ENCODE assay signal across 1 cellular context in the genomic region with DNA sequence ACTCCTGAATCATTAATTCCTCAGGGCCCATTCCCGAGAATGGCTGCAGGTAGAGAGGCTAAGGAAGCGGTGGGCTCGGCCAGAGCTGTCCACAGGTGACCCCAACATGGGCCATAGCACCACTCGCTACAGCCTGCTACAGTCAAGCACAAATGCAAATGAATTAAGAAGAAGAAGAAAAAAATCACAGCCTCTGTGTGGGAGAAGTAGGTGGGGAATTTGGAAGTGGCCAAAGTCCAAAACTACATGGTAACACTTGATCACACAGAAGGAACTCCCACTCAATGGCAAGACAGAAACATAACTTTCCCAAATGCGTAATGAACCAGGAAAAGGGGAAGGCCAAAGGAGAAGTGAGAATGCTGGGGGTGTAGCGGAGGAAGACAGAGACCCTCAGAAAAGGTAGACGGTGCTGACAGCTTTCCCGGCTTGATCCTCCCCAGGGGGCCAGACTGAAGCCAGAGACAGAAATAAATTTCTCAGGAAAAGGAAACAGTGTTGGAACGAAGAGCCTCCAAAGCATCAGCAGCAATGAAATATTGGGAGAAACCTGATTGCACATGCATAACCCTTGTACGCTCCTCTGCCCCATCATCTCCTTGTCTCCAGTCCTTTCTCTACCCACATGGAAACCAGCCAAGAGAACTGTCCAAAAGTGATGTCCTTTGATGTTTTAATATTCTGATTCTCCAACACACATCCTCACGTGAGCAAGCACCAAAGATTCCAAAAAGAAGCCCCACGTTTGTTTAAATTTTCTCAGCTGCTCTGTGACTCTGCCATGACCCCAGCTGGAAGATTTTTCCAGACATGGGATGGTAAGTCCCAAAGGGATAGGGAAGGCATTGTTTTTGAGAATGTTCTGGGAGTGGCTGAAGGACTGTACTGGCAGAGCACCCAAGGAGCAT.
A peak's percentile ranks its signal among the peaks of the same experiment; 100 is the strongest.
TF ChIP-seq lines count a peak whose summit lies in the region.

No MANE protein-coding gene starts in this region.

TF ChIP-seq in GM12878, 131 proteins besides CTCF, POLR2A, EP300 and RAD21 (continued from another document):
- TF ChIP-seq, protein P1, sequence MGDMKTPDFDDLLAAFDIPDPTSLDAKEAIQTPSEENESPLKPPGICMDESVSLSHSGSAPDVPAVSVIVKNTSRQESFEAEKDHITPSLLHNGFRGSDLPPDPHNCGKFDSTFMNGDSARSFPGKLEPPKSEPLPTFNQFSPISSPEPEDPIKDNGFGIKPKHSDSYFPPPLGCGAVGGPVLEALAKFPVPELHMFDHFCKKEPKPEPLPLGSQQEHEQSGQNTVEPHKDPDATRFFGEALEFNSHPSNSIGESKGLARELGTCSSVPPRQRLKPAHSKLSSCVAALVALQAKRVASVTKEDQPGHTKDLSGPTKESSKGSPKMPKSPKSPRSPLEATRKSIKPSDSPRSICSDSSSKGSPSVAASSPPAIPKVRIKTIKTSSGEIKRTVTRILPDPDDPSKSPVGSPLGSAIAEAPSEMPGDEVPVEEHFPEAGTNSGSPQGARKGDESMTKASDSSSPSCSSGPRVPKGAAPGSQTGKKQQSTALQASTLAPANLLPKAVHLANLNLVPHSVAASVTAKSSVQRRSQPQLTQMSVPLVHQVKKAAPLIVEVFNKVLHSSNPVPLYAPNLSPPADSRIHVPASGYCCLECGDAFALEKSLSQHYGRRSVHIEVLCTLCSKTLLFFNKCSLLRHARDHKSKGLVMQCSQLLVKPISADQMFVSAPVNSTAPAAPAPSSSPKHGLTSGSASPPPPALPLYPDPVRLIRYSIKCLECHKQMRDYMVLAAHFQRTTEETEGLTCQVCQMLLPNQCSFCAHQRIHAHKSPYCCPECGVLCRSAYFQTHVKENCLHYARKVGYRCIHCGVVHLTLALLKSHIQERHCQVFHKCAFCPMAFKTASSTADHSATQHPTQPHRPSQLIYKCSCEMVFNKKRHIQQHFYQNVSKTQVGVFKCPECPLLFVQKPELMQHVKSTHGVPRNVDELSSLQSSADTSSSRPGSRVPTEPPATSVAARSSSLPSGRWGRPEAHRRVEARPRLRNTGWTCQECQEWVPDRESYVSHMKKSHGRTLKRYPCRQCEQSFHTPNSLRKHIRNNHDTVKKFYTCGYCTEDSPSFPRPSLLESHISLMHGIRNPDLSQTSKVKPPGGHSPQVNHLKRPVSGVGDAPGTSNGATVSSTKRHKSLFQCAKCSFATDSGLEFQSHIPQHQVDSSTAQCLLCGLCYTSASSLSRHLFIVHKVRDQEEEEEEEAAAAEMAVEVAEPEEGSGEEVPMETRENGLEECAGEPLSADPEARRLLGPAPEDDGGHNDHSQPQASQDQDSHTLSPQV (IDR thresholded peaks at IDR 0.05): no peak
- no peak for TF ChIP-seq ZNF622 (IDR thresholded peaks at IDR 0.05)
- TF ChIP-seq, protein P2, sequence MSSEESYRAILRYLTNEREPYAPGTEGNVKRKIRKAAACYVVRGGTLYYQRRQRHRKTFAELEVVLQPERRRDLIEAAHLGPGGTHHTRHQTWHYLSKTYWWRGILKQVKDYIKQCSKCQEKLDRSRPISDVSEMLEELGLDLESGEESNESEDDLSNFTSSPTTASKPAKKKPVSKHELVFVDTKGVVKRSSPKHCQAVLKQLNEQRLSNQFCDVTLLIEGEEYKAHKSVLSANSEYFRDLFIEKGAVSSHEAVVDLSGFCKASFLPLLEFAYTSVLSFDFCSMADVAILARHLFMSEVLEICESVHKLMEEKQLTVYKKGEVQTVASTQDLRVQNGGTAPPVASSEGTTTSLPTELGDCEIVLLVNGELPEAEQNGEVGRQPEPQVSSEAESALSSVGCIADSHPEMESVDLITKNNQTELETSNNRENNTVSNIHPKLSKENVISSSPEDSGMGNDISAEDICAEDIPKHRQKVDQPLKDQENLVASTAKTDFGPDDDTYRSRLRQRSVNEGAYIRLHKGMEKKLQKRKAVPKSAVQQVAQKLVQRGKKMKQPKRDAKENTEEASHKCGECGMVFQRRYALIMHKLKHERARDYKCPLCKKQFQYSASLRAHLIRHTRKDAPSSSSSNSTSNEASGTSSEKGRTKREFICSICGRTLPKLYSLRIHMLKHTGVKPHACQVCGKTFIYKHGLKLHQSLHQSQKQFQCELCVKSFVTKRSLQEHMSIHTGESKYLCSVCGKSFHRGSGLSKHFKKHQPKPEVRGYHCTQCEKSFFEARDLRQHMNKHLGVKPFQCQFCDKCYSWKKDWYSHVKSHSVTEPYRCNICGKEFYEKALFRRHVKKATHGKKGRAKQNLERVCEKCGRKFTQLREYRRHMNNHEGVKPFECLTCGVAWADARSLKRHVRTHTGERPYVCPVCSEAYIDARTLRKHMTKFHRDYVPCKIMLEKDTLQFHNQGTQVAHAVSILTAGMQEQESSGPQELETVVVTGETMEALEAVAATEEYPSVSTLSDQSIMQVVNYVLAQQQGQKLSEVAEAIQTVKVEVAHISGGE (CRISPR knock-in tag; IDR thresholded peaks at IDR 0.05): no peak
- TF ChIP-seq ZNF207 (IDR thresholded peaks at IDR 0.05; ENCODE audit: borderline replicate concordance): no peak
- TF ChIP-seq, protein P3, sequence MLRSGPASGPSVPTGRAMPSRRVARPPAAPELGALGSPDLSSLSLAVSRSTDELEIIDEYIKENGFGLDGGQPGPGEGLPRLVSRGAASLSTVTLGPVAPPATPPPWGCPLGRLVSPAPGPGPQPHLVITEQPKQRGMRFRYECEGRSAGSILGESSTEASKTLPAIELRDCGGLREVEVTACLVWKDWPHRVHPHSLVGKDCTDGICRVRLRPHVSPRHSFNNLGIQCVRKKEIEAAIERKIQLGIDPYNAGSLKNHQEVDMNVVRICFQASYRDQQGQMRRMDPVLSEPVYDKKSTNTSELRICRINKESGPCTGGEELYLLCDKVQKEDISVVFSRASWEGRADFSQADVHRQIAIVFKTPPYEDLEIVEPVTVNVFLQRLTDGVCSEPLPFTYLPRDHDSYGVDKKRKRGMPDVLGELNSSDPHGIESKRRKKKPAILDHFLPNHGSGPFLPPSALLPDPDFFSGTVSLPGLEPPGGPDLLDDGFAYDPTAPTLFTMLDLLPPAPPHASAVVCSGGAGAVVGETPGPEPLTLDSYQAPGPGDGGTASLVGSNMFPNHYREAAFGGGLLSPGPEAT (IDR thresholded peaks at IDR 0.05; ENCODE audit: low read depth): peak; percentile 99
- 0 out of 2 replicates have a peak, but pooled peaks have one; percentile 10 for TF ChIP-seq GABPA (IDR thresholded peaks at IDR 0.05; ENCODE audit: low read depth)
- no peak for TF ChIP-seq POLR2AphosphoS2 (IDR thresholded peaks at IDR 0.05; ENCODE audit: low read depth, low read length)
- no peak for TF ChIP-seq ZSCAN29 (IDR thresholded peaks at IDR 0.05)
- TF ChIP-seq SMAD5 (IDR thresholded peaks at IDR 0.05; ENCODE audit: low read depth): no peak; the same call in 1 of the 2 replicates
- TF ChIP-seq, protein P4, sequence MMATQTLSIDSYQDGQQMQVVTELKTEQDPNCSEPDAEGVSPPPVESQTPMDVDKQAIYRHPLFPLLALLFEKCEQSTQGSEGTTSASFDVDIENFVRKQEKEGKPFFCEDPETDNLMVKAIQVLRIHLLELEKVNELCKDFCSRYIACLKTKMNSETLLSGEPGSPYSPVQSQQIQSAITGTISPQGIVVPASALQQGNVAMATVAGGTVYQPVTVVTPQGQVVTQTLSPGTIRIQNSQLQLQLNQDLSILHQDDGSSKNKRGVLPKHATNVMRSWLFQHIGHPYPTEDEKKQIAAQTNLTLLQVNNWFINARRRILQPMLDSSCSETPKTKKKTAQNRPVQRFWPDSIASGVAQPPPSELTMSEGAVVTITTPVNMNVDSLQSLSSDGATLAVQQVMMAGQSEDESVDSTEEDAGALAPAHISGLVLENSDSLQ (IDR thresholded peaks at IDR 0.05): no peak; the same call in 1 of the 2 replicates
- no peak for TF ChIP-seq PAX8 (IDR thresholded peaks at IDR 0.05)
